Comparison of ENCODE assay signal across 13 cellular contexts in the genomic region with DNA sequence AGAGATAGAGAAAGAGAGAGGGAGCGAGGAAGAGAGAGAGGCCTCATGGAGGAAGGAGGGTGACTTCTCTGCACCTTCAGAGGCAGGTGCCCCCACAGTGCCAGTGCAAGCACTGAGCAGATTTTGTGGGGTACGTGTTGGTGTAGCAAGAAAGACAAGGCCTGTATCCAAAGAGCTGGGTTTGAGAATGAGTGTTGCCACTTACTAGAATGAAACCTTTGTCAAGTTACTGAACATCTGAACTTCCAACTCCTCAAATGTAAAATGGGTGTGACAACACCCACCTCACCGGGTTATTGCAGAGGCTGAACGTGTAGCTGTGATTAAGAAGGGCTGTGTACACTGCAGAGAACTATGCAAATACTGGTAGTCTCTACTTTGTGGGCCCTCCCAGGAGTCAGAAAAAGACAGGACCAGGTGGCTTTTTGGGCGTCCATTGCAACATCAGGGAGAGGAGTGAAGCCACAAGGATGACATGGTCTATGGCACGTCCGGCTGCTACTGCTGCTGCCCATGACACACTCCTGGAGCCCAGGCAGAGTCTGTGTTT. TPM values are rescaled to one million over a fixed set of nuclear protein-coding genes. Genes with fewer than 3 reads are reported as not detected.
DNase-seq lines count a peak whose midpoint lies in the region; ATAC-seq, FAIRE-seq and TF ChIP-seq lines count a peak whose summit lies in the region.
"Had no signal": no experiment of that assay in that cellular context is flagged by ENCODE, and none has a peak within 500 bp of the region (broad histone marks: within the 10 kb centered on the region; RNA-seq: fewer than 3 reads in every experiment).

No MANE protein-coding gene starts in this region.

- H3K27ac ChIP-seq in SK-N-MC (peak overlapping the region; percentile 73; the same call in 1 of the 2 replicates), muscle layer of duodenum (ENCODE audit: low read length) (peak overlapping the region; percentile 30)
- H3K27ac ChIP-seq: ascending aorta had no signal

- TF ChIP-seq POLR2A in GM12891 (IDR thresholded peaks at IDR 0.05; ENCODE audit: low read depth, low read length), result no peak

- no peaks in the 10 kb centered on the region for H3K27me3 ChIP-seq in muscle layer of duodenum (ENCODE audit: low read depth, low read length)
- H3K27me3 ChIP-seq: ascending aorta had no signal

- H3K36me3 ChIP-seq in SK-N-MC (ENCODE audit: insufficient read depth, low read length) (no peaks in the 10 kb centered on the region), muscle layer of duodenum (ENCODE audit: control insufficient read depth in 1 of 2, insufficient read depth in 2 of 2, low read length in 2 of 2) (no peaks in the 10 kb centered on the region)
- H3K36me3 ChIP-seq: ascending aorta had no signal

- DNase-seq in GM12891 (ENCODE audit: insufficient read length, low spot score) (peak; percentile 40), SK-N-MC (ENCODE audit: low read depth, low spot score) (no peak), NCI-H1694 treated with DMSO at 0.1 percent for 48 hours (lab: John Stamatoyannopoulos, UW) (no peak), mesenteric fat pad (ENCODE audit: low spot score) (no peak), pons (ENCODE audit: low spot score) (no peak), SK-N-DZ (ENCODE audit: low spot score) (no peak)
- DNase-seq: HFFc6, NCI-H1417 had no signal

- peak; percentile 78 for FAIRE-seq in GM12891 (lab: Jason Lieb, UNC)
- FAIRE-seq: G401.6 had no signal

- H3K9me3 ChIP-seq in SK-N-MC (ENCODE audit: low read depth, low read length) (no peaks in the 10 kb centered on the region), muscle layer of duodenum (ENCODE audit: control insufficient read depth in 1 of 2, low read length in 2 of 2) (no peaks in the 10 kb centered on the region)
- H3K9me3 ChIP-seq: ascending aorta had no signal

- no peak overlapping the region for H3K9ac ChIP-seq in SK-N-MC (ENCODE audit: insufficient read length)

- no peak overlapping the region for H3K4me3 ChIP-seq in SK-N-MC
- no peak overlapping the region for H3K4me3 ChIP-seq in muscle layer of duodenum (ENCODE audit: low read depth in 1 of 2, low read length in 2 of 2)
- H3K4me3 ChIP-seq: ascending aorta had no signal

- ATAC-seq in GM21576 (IDR thresholded peaks at IDR 0.05; ENCODE audit: unreplicated experiment), result peak; percentile 63

- no peaks in the 10 kb centered on the region for H3K4me1 ChIP-seq in muscle layer of duodenum (ENCODE audit: control insufficient read depth in 1 of 2, insufficient read depth in 2 of 2, low read length in 2 of 2)
- H3K4me1 ChIP-seq: ascending aorta had no signal

TF ChIP-seq in GM12891, 5 proteins besides CTCF, POLR2A, EP300 and RAD21:
- TF ChIP-seq POLR2AphosphoS5 (IDR thresholded peaks at IDR 0.05; ENCODE audit: low read depth, low read length) (no peak), TAF1 (IDR thresholded peaks at IDR 0.05; ENCODE audit: low read depth, low read length) (no peak)

RNA-seq across cellular contexts. Expression of a gene that starts 54.3 kb away (rescaled TPM):
- not detected for polyA plus RNA-seq in GM12891 (2012; ENCODE audit: low read depth, missing spikeins)
- total RNA-seq in mesenteric fat pad, result not detected
- polyA plus RNA-seq in SK-N-DZ (2014; cell fraction: cytosol; rRNA removed), result 0.18 TPM in 1 of 2 replicates, not detected in the other
- polyA plus RNA-seq in SK-N-DZ (2014; cell fraction: nucleus; rRNA removed), result 0.03 TPM in 1 of 2 replicates, not detected in the other
- total RNA-seq: ascending aorta, glomerular endothelial cell, HFFc6 had no signal
